In genomic region chr6:150256618-150257272, GRCh38 we compare ENCODE assay signal across 16 cellular contexts.
DNase-seq lines count a peak whose midpoint lies in the region; TF ChIP-seq lines count a peak whose summit lies in the region.
"Had no signal": no experiment of that assay in that cellular context is flagged by ENCODE, and none has a peak within 500 bp of the region (broad histone marks: within the 10 kb centered on the region; RNA-seq: fewer than 3 reads in every experiment).

No MANE protein-coding gene starts in this region.

- peak overlapping the region; percentile 21 for H3K27ac ChIP-seq in hepatocyte
- H3K27ac ChIP-seq in CD8-positive, alpha-beta memory T cell (ENCODE audit: low read depth, low read length), result no peak overlapping the region
- H3K27ac ChIP-seq: dorsolateral prefrontal cortex, SJSA1 had no signal

- no peaks in the 10 kb centered on the region for H3K36me3 Mint-ChIP-seq in activated naive CD8-positive, alpha-beta T cell treated with anti-CD3 and anti-CD28 coated beads for 36 hours
- no peaks in the 10 kb centered on the region for H3K36me3 Mint-ChIP-seq in CD14-positive monocyte
- H3K36me3 Mint-ChIP-seq in CD8-positive, alpha-beta memory T cell, result peaks cover 0 to 13% (median 0%) of the 10 kb centered on the region in 3 donors

- H3K36me3 ChIP-seq in hepatocyte (replicated peaks; ENCODE audit: insufficient read depth, low read depth), result no peaks in the 10 kb centered on the region
- H3K36me3 ChIP-seq in CD8-positive, alpha-beta memory T cell (ENCODE audit: insufficient read depth, low read length), result no peaks in the 10 kb centered on the region
- H3K36me3 ChIP-seq: BE2C, SJSA1 had no signal

- no peaks in the 10 kb centered on the region for H3K79me2 ChIP-seq in hepatocyte

- no peak overlapping the region for H3K4me3 Mint-ChIP-seq in activated naive CD8-positive, alpha-beta T cell treated with anti-CD3 and anti-CD28 coated beads for 36 hours
- no peak overlapping the region for H3K4me3 Mint-ChIP-seq in CD14-positive monocyte
- H3K4me3 Mint-ChIP-seq in CD8-positive, alpha-beta memory T cell, result no peak overlapping the region

- H3K9me3 Mint-ChIP-seq in activated naive CD8-positive, alpha-beta T cell treated with anti-CD3 and anti-CD28 coated beads for 36 hours, result no peaks in the 10 kb centered on the region
- H3K9me3 Mint-ChIP-seq in CD14-positive monocyte, result peaks cover 0 to 3% (median 0%) of the 10 kb centered on the region in 7 donors
- peaks cover 0 to under 1% (median 0%) of the 10 kb centered on the region in 5 donors for H3K9me3 Mint-ChIP-seq in CD8-positive, alpha-beta memory T cell

- no peaks in the 10 kb centered on the region for H3K9me2 ChIP-seq in hepatocyte (replicated peaks; ENCODE audit: insufficient read depth)

- WGBS in hepatocyte (ENCODE audit: low lambda C conversion rate, missing lambda C conversion rate), result 77% methylated on average over 8 of the region's 8 CpGs

- no peak overlapping the region for H2AFZ ChIP-seq in hepatocyte

- no peak overlapping the region for H3K4me3 ChIP-seq in hepatocyte
- H3K4me3 ChIP-seq in CD8-positive, alpha-beta memory T cell (ENCODE audit: low read length), result no peak overlapping the region
- H3K4me3 ChIP-seq: dorsolateral prefrontal cortex, SJSA1 had no signal

- peaks cover 3% of the 10 kb centered on the region for H3K4me1 ChIP-seq in hepatocyte (ENCODE audit: insufficient read depth)
- no peaks in the 10 kb centered on the region for H3K4me1 ChIP-seq in CD8-positive, alpha-beta memory T cell (ENCODE audit: insufficient read depth, low read length)
- H3K4me1 ChIP-seq: BE2C had no signal

- peak overlapping the region; percentile 30 for H3K27ac Mint-ChIP-seq in activated naive CD8-positive, alpha-beta T cell treated with anti-CD3 and anti-CD28 coated beads for 36 hours
- no peak overlapping the region for H3K27ac Mint-ChIP-seq in CD14-positive monocyte
- no peak overlapping the region for H3K27ac Mint-ChIP-seq in CD8-positive, alpha-beta memory T cell

- POLR2A ChIA-PET in CD8-positive, alpha-beta memory T cell (lab: Charles Lee), result no interaction called here

- CTCF ChIA-PET in CD8-positive, alpha-beta memory T cell (lab: Charles Lee), result no interaction called here

- no peak overlapping the region for H3K4me2 ChIP-seq in hepatocyte

- H4K20me1 ChIP-seq in hepatocyte (ENCODE audit: insufficient read depth, poor library complexity, severe bottlenecking), result no peaks in the 10 kb centered on the region

- intact Hi-C loops in CD14-positive monocyte (cut with micrococcal nuclease), result no loop called here

- peaks cover 30% of the 10 kb centered on the region for H3K27me3 Mint-ChIP-seq in activated naive CD8-positive, alpha-beta T cell treated with anti-CD3 and anti-CD28 coated beads for 36 hours
- peaks cover 12 to 40% (median 16%) of the 10 kb centered on the region in 3 donors for H3K27me3 Mint-ChIP-seq in CD14-positive monocyte (ENCODE audit: low read depth in 3 of 3)
- peaks cover 6 to 23% of the 10 kb centered on the region in 2 donors for H3K27me3 Mint-ChIP-seq in CD8-positive, alpha-beta memory T cell

- no peak for TF ChIP-seq CTCF in hepatocyte (IDR thresholded peaks at IDR 0.05; ENCODE audit: poor library complexity)
- TF ChIP-seq CTCF in CD14-positive monocyte (IDR thresholded peaks at IDR 0.05), result no peak

- DNase-seq in AG08395 (ENCODE audit: low spot score) (peak; percentile 67), HPDE6-E6E7 (ENCODE audit: extremely low spot score) (peak; percentile 70), hepatocyte (ENCODE audit: low spot score) (peak; percentile 65), Ammon's horn (ENCODE audit: low spot score) (no peak), CD14-positive monocyte (ENCODE audit: low spot score) (no peak), NK-92 (lab: John Stamatoyannopoulos, UW; ENCODE audit: unreplicated experiment) (no peak)
- DNase-seq in activated naive CD8-positive, alpha-beta T cell treated with anti-CD3 and anti-CD28 coated beads for 36 hours, result no peak
- DNase-seq in CD8-positive, alpha-beta memory T cell, result no peak
- DNase-seq: activated CD4-positive, CD25-positive, alpha-beta regulatory T cell; activated effector memory CD4-positive, alpha-beta T cell treated with Interleukin-2 at 50 U/mL for 16 hours; BE2C; dorsolateral prefrontal cortex; KG1; NCI-H2227 treated with DMSO at 0.1 percent for 48 hours; substantia nigra had no signal

- H3K4me1 Mint-ChIP-seq in activated naive CD8-positive, alpha-beta T cell treated with anti-CD3 and anti-CD28 coated beads for 36 hours, result peaks cover 17% of the 10 kb centered on the region
- H3K4me1 Mint-ChIP-seq in CD14-positive monocyte, result peaks cover 5% of the 10 kb centered on the region
- H3K4me1 Mint-ChIP-seq in CD8-positive, alpha-beta memory T cell, result peaks cover 0 to 2% (median 0%) of the 10 kb centered on the region in 3 donors

- H3K9me3 ChIP-seq in hepatocyte (ENCODE audit: low read depth), result no peaks in the 10 kb centered on the region
- no peaks in the 10 kb centered on the region for H3K9me3 ChIP-seq in CD8-positive, alpha-beta memory T cell (ENCODE audit: low read length)
- H3K9me3 ChIP-seq: BE2C, SJSA1 had no signal

- no peaks in the 10 kb centered on the region for H3K27me3 ChIP-seq in hepatocyte
- H3K27me3 ChIP-seq in CD8-positive, alpha-beta memory T cell (ENCODE audit: insufficient read depth, low read length, poor library complexity, severe bottlenecking), result no peaks in the 10 kb centered on the region
- H3K27me3 ChIP-seq: SJSA1 had no signal

Comparison
In these comparisons a context has a peak if more than half of its experiments do, and no peak if none do; other contexts are left out.
1. DNase-seq: peak in AG08395 (single experiment), HPDE6-E6E7 (single experiment) and hepatocyte (single experiment); none in activated naive CD8-positive, alpha-beta T cell treated with anti-CD3 and anti-CD28 coated beads for 36 hours (single experiment), Ammon's horn (single experiment), CD14-positive monocyte (single experiment), CD8-positive, alpha-beta memory T cell (0 of 5) and NK-92 (single experiment).